8 cellular contexts compared by ENCODE assay signal in the genomic region with DNA sequence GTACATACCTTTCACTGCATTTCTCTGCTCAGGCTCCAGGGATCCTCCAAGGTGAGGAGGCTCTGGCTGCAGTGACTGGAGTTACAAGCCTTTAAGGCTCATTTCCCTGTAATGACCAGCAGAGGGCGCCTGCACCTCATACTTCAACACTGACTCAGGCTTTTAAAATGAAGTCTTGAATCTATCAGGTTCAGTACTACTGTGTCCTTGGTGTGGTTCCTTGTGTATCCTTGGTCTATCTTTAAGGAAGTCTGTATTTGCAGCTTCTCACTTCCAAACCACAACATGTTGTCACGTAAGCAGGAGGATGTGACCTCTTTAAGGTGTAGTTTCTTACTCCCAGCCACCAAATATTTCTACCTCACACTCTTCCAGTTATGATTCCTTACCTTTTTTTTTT. TPM values are rescaled to one million over a fixed set of nuclear protein-coding genes. Genes with fewer than 3 reads are reported as not detected.
DNase-seq lines count a peak whose midpoint lies in the region; ATAC-seq, FAIRE-seq and TF ChIP-seq lines count a peak whose summit lies in the region.

No MANE protein-coding gene starts in this region.

- dilution Hi-C loops in mammary epithelial cell (cut with HindIII; ENCODE audit: low sequenced_read_pairs), result loop anchor here (25.0 kb wide), 1 partner anchor 245 kb away; no protein-coding TSS in a partner anchor

- no peaks in the 10 kb centered on the region for H4K20me1 ChIP-seq in mammary epithelial cell (ENCODE audit: insufficient read depth, low read length)

- BruUV-seq in mammary epithelial cell (replicated peaks; lab: Mats Ljungman, UMichigan), result no TSS peak

- H3K36me3 ChIP-seq in mammary epithelial cell (ENCODE audit: insufficient read depth, low read length) (no peaks in the 10 kb centered on the region), kidney (ENCODE audit: control insufficient read depth in 1 of 2, insufficient read depth in 2 of 2, low read length in 2 of 2) (no peaks in the 10 kb centered on the region)

- ATAC-seq in GM19023 (IDR thresholded peaks at IDR 0.05; ENCODE audit: unreplicated experiment), result peak; percentile 97
- ATAC-seq in HG03135 (IDR thresholded peaks at IDR 0.05; ENCODE audit: unreplicated experiment), result peak; percentile 90

- no peaks in the 10 kb centered on the region for H3K79me2 ChIP-seq in mammary epithelial cell (ENCODE audit: insufficient read depth, low read length)

- WGBS in mammary epithelial cell (ENCODE audit: low coverage, missing lambda C conversion rate), result 8% methylated on average over 2 of the region's 2 CpGs

- FAIRE-seq in kidney (lab: Jason Lieb, UNC), result peak; percentile 94

- TF ChIP-seq CTCF in WI38 (IDR thresholded peaks at IDR 0.05; ENCODE audit: low read depth, low read length) (peak; percentile 74), mammary epithelial cell (conservative IDR thresholded peaks at IDR 0.05 in 1 of 2, IDR thresholded peaks at IDR 0.05 in 1 of 2; ENCODE audit: extremely low read depth in 1 of 2, insufficient read depth in 1 of 2, low read depth in 1 of 2, low read length in 2 of 2) (peak; percentile 90 to 92), kidney (IDR thresholded peaks at IDR 0.05; ENCODE audit: borderline replicate concordance, extremely low read depth, insufficient read depth) (peak; percentile 100)

- in situ Hi-C loops in mammary epithelial cell (cut with MboI; ENCODE audit: low sequenced_read_pairs in 2 of 2), result loop anchor here in 1 of 2 donors (5.0 to 25.0 kb wide), 2 partner anchors 145 to 245 kb away; no protein-coding TSS in a partner anchor

- peak; percentile 91 for DNase-seq in Ammon's horn (ENCODE audit: low spot score)
- peak; percentile 84 for DNase-seq in NCI-H2196 (lab: John Stamatoyannopoulos, UW; ENCODE audit: unreplicated experiment)
- peak; percentile 88 for DNase-seq in mammary epithelial cell
- DNase-seq in kidney, result no peak
- peak; percentile 61 to 65 for DNase-seq in stimulated activated CD4-positive, alpha-beta T cell treated with anti-CD3 and anti-CD28 coated beads, Interleukin-2, amount 100 ng/mL, for 24 hours

- peak overlapping the region; percentile 9 for H3K9ac ChIP-seq in mammary epithelial cell (ENCODE audit: insufficient read depth, low read length)
- no peak overlapping the region for H3K9ac ChIP-seq in kidney (ENCODE audit: low read length in 2 of 2)

- H3K27ac ChIP-seq in mammary epithelial cell (ENCODE audit: insufficient read depth, low read depth, low read length) (peak overlapping the region; percentile 33), kidney (ENCODE audit: low read depth in 2 of 2, low read length in 2 of 2) (no peak overlapping the region)

- no peaks in the 10 kb centered on the region for H3K27me3 ChIP-seq in mammary epithelial cell (ENCODE audit: insufficient read depth, low read length)

- no peak overlapping the region for H3K4me2 ChIP-seq in mammary epithelial cell (ENCODE audit: insufficient read depth, low read depth, low read length)

- H2AFZ ChIP-seq in mammary epithelial cell (ENCODE audit: low read depth, low read length), result no peak overlapping the region

- intact Hi-C loops in mammary epithelial cell (cut with micrococcal nuclease) (loop anchor here (1.0 to 2.0 kb wide), 9 partner anchors 44 to 325 kb away; no protein-coding TSS in a partner anchor), kidney (cut with DNase I) (loop anchor here (5.0 kb wide), 1 partner anchor 250 kb away; no protein-coding TSS in a partner anchor)

- peaks cover 18% of the 10 kb centered on the region for H3K4me1 ChIP-seq in mammary epithelial cell (ENCODE audit: insufficient read depth, low read length)
- no peaks in the 10 kb centered on the region for H3K4me1 ChIP-seq in kidney (ENCODE audit: control insufficient read depth in 1 of 2, insufficient read depth in 1 of 2, low read depth in 1 of 2, low read length in 2 of 2)

- H3K9me3 ChIP-seq in mammary epithelial cell (replicated peaks; ENCODE audit: insufficient read depth, low read length), result no peaks in the 10 kb centered on the region
- no peaks in the 10 kb centered on the region for H3K9me3 ChIP-seq in kidney (ENCODE audit: control insufficient read depth in 1 of 2, low read length in 2 of 2)

- H3K4me3 ChIP-seq in WI38 (ENCODE audit: low read depth, low read length) (no peak overlapping the region), mammary epithelial cell (replicated peaks in 1 of 3; ENCODE audit: insufficient read depth in 1 of 3, low read depth in 2 of 3, low read length in 3 of 3) (no peak overlapping the region), kidney (ENCODE audit: low read length in 2 of 2) (no peak overlapping the region)

- CTCF ChIA-PET in mammary epithelial cell (lab: Charles Lee; ENCODE audit: low non-redundant PET), result interaction anchor here (0.5 to 2.3 kb wide), 5 partner anchors 16 to 261 kb away, joined by 3 to 35 read pairs (median 3); partner anchors contain the start of gene ABHD10

RNA-seq across cellular contexts. Expression of gene PLCXD2, which starts 43.1 kb away (rescaled TPM):
- total RNA-seq in mammary epithelial cell (1 to 10 TPM; 4.5 to 5.6 TPM), kidney (20.7 TPM)
- polyA plus RNA-seq in mammary epithelial cell (2.4 TPM), kidney (ENCODE audit: insufficient read depth, low read depth, low replicate concordance) (148 TPM)
- polyA minus RNA-seq in mammary epithelial cell, result 6.3 TPM
